ENCODE assay signal across 13 cellular contexts in the genomic region with DNA sequence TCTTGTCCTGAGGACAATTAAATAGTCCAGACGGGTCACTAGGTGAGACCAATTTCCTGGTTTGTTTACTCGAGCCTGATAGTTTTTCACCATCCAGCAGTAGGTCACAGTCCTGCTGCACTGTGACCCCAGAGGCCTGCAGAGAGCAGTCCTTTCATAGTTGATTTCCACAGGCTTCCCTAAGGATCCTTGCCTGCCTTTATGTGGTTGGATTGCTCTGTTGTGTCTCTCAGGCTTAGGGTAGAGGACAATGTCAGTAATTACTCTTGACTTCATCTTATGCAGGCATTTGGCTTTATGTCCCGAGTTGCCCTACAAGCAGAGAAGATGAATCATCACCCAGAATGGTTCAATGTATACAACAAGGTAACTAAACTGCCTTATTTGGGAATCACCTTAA.
A peak's percentile ranks its signal among the peaks of the same experiment; 100 is the strongest.
DNase-seq lines count a peak whose midpoint lies in the region.
"Had no signal": no experiment of that assay in that cellular context is flagged by ENCODE, and none has a peak within 500 bp of the region (broad histone marks: within the 10 kb centered on the region; RNA-seq: fewer than 3 reads in every experiment).

No MANE protein-coding gene starts in this region.

- DNase-seq in DMS53 (lab: John Stamatoyannopoulos, UW) (peak; percentile 21), DMS53 treated with DMSO at 0.1 percent for 48 hours (lab: John Stamatoyannopoulos, UW; ENCODE audit: unreplicated experiment) (no peak), amniotic epithelial cell (ENCODE audit: low read depth) (peak; percentile 12), iris pigment epithelial cell (ENCODE audit: low read depth) (peak; percentile 13), NCI-H2196 treated with DMSO at 0.1 percent for 48 hours (lab: John Stamatoyannopoulos, UW; ENCODE audit: unreplicated experiment) (no peak), NCI-H748 (lab: John Stamatoyannopoulos, UW; ENCODE audit: unreplicated experiment) (no peak), putamen (ENCODE audit: low spot score) (no peak), Kasumi-1 (lab: John Stamatoyannopoulos, UW) (no peak)
- DNase-seq: GF-D8, KBM-7, NCI-H2081 treated with DMSO at 0.1 percent for 48 hours, NCI-H510A, SJCRH30 had no signal

Comparison
In these comparisons a context has a peak if more than half of its experiments do, and no peak if none do; other contexts are left out.
1. DNase-seq: peak in DMS53 (single experiment), amniotic epithelial cell (single experiment) and iris pigment epithelial cell (single experiment); none in DMS53 treated with DMSO at 0.1 percent for 48 hours (single experiment), NCI-H2196 treated with DMSO at 0.1 percent for 48 hours (single experiment), NCI-H748 (single experiment), putamen (single experiment) and Kasumi-1 (0 of 2).